ENCODE assay signal across 8 cellular contexts in genomic region chr2:48420512-48421197, GRCh38. TPM values are rescaled to one million over a fixed set of nuclear protein-coding genes. Genes with fewer than 3 reads are reported as not detected.
DNase-seq lines count a peak whose midpoint lies in the region; ATAC-seq and TF ChIP-seq lines count a peak whose summit lies in the region.

No MANE protein-coding gene starts in this region.

- no peaks in the 10 kb centered on the region for H3K36me3 Mint-ChIP-seq in endodermal cell (ENCODE audit: low read depth)
- no peaks in the 10 kb centered on the region for H3K36me3 Mint-ChIP-seq in mesothelial cell of epicardium

- H3K4me1 Mint-ChIP-seq in endodermal cell: peaks cover 12% of the 10 kb centered on the region
- H3K4me1 Mint-ChIP-seq in mesothelial cell of epicardium: peaks cover 9% of the 10 kb centered on the region

- H3K27me3 Mint-ChIP-seq in endodermal cell (ENCODE audit: insufficient read depth): peaks cover 16% of the 10 kb centered on the region
- H3K27me3 Mint-ChIP-seq in mesothelial cell of epicardium (ENCODE audit: low read depth): no peaks in the 10 kb centered on the region

- TF ChIP-seq CTCF in endodermal cell (conservative IDR thresholded peaks at IDR 0.05) (peak; percentile 99), mesothelial cell of epicardium (IDR thresholded peaks at IDR 0.05; ENCODE audit: unreplicated experiment) (peak; percentile 84)

- 12 to 14% methylated on average over 9 to 17 of the region's 17 CpGs for WGBS in endodermal cell (ENCODE audit: insufficient coverage in 1 of 2, insufficient read length in 1 of 2), 2 experiments

- peak; percentile 84 for DNase-seq in Caki2 (ENCODE audit: low read depth)
- peak; percentile 70 for DNase-seq in HuH-7.5 (ENCODE audit: low spot score)
- peak; percentile 80 for DNase-seq in NT2/D1 (ENCODE audit: low read depth, low spot score)
- peak; percentile 82 for DNase-seq in activated CD8-positive, alpha-beta memory T cell treated with anti-CD3 and anti-CD28 coated beads, Interleukin-2, amount 50 U/mL, for 1 hour (ENCODE audit: extremely low read depth)
- DNase-seq in endodermal cell: peak; percentile 96
- DNase-seq in mesothelial cell of epicardium (ENCODE audit: low spot score in 2 of 2, unreplicated experiment in 2 of 2): peak; percentile 67 to 96
- DNase-seq in stimulated activated CD8-positive, alpha-beta memory T cell treated with anti-CD3 and anti-CD28 coated beads, Interleukin-2, amount 100 ng/mL, for 48 hours (ENCODE audit: low read depth in 2 of 2): peak; percentile 80 to 88

- H3K4me3 ChIP-seq in NT2/D1 (ENCODE audit: insufficient read length, low read depth) (no peak overlapping the region), endodermal cell (ENCODE audit: low read length) (no peak overlapping the region)

- H3K4me3 Mint-ChIP-seq in endodermal cell (no peak overlapping the region), mesothelial cell of epicardium (peak overlapping the region; percentile 44)

- in situ Hi-C loops in Caki2 (cut with HindIII; ENCODE audit: low pct_unique_long_range_greater_than_20kb, low sequenced_read_pairs): no loop called here

- ATAC-seq in GM21515 (IDR thresholded peaks at IDR 0.05; ENCODE audit: unreplicated experiment): peak; percentile 80

- H3K27ac Mint-ChIP-seq in endodermal cell: no peak overlapping the region
- no peak overlapping the region for H3K27ac Mint-ChIP-seq in mesothelial cell of epicardium

- no peaks in the 10 kb centered on the region for H3K36me3 ChIP-seq in NT2/D1 (ENCODE audit: insufficient read depth, insufficient read length, low read length)
- no peaks in the 10 kb centered on the region for H3K36me3 ChIP-seq in endodermal cell (ENCODE audit: control insufficient read depth, insufficient read depth, low read length)

- no peak overlapping the region for H3K27ac ChIP-seq in endodermal cell (ENCODE audit: low read depth, low read length)

- H3K9ac ChIP-seq in NT2/D1 (ENCODE audit: insufficient read length, low read depth): no peak overlapping the region
- no peak overlapping the region for H3K9ac ChIP-seq in endodermal cell (ENCODE audit: extremely low read depth, low read length, poor library complexity, severe bottlenecking)

- H3K9me3 ChIP-seq in NT2/D1 (ENCODE audit: insufficient read depth, low read length): no peaks in the 10 kb centered on the region
- H3K9me3 ChIP-seq in endodermal cell (ENCODE audit: control insufficient read depth, low read length): no peaks in the 10 kb centered on the region

- H3K27me3 ChIP-seq in NT2/D1 (ENCODE audit: insufficient read depth, insufficient read length) (peaks cover 5% of the 10 kb centered on the region), endodermal cell (ENCODE audit: control insufficient read depth, insufficient read depth, low read length, poor library complexity, severe bottlenecking) (peaks cover 4% of the 10 kb centered on the region)

- H3K9me3 Mint-ChIP-seq in endodermal cell: no peaks in the 10 kb centered on the region
- H3K9me3 Mint-ChIP-seq in mesothelial cell of epicardium: no peaks in the 10 kb centered on the region

- H3K4me1 ChIP-seq in NT2/D1 (ENCODE audit: insufficient read depth, insufficient read length) (peaks cover 3% of the 10 kb centered on the region), endodermal cell (ENCODE audit: control insufficient read depth, insufficient read depth, low read length) (peaks cover 3% of the 10 kb centered on the region)

RNA-seq across cellular contexts. Expression of gene PPP1R21, which starts 19.9 kb away (rescaled TPM):
- total RNA-seq in Caki2 (2014; rRNA removed; shearing (Covaris generic); ENCODE audit: low replicate concordance): 11.4 and 17.4 TPM in 2 replicates
- total RNA-seq in endodermal cell (10 to 100 TPM; 26.1 to 39.0 TPM), mesothelial cell of epicardium (33.0 to 36.2 TPM (median 34.1 TPM) in 3 replicates)
- polyA plus RNA-seq in endodermal cell (2013, experiment 1 of 2): 18.9 TPM
- polyA plus RNA-seq in endodermal cell (2013, experiment 2 of 2): 19.3 TPM
